ENCODE assay signal across 1 cellular context in genomic region chr12:101599771-101600486, GRCh38.
TF ChIP-seq lines count a peak whose summit lies in the region.

No MANE protein-coding gene starts in this region.

TF ChIP-seq in HepG2, 621 proteins besides CTCF, POLR2A, EP300 and RAD21 (continued from another document):
- TF ChIP-seq, protein P1, sequence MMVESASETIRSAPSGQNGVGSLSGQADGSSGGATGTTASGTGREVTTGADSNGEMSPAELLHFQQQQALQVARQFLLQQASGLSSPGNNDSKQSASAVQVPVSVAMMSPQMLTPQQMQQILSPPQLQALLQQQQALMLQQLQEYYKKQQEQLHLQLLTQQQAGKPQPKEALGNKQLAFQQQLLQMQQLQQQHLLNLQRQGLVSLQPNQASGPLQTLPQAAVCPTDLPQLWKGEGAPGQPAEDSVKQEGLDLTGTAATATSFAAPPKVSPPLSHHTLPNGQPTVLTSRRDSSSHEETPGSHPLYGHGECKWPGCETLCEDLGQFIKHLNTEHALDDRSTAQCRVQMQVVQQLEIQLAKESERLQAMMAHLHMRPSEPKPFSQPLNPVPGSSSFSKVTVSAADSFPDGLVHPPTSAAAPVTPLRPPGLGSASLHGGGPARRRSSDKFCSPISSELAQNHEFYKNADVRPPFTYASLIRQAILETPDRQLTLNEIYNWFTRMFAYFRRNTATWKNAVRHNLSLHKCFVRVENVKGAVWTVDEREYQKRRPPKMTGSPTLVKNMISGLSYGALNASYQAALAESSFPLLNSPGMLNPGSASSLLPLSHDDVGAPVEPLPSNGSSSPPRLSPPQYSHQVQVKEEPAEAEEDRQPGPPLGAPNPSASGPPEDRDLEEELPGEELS (CRISPR knock-in tag; IDR thresholded peaks at IDR 0.05) = peak; percentile 68
- no peak for TF ChIP-seq SOX6 (IDR thresholded peaks at IDR 0.05)
- TF ChIP-seq SOX6 (CRISPR knock-in tag; IDR thresholded peaks at IDR 0.05) = peak; percentile 7; the same call in 1 of the 2 replicates
- TF ChIP-seq SMC3 (IDR thresholded peaks at IDR 0.05; ENCODE audit: low read length) = 0 out of 2 replicates have a peak, but pooled peaks have one; percentile 1
- TF ChIP-seq ELF3 (CRISPR knock-in tag; IDR thresholded peaks at IDR 0.05) = 0 out of 2 replicates have a peak, but pooled peaks have one; percentile 19
- TF ChIP-seq POGK (CRISPR knock-in tag; conservative IDR thresholded peaks at IDR 0.05) = no peak
- 0 out of 2 replicates have a peak, but pooled peaks have one; percentile 12 for TF ChIP-seq KDM6A (CRISPR knock-in tag; IDR thresholded peaks at IDR 0.05; ENCODE audit: low read depth)
- TF ChIP-seq, protein P2, sequence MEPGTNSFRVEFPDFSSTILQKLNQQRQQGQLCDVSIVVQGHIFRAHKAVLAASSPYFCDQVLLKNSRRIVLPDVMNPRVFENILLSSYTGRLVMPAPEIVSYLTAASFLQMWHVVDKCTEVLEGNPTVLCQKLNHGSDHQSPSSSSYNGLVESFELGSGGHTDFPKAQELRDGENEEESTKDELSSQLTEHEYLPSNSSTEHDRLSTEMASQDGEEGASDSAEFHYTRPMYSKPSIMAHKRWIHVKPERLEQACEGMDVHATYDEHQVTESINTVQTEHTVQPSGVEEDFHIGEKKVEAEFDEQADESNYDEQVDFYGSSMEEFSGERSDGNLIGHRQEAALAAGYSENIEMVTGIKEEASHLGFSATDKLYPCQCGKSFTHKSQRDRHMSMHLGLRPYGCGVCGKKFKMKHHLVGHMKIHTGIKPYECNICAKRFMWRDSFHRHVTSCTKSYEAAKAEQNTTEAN (CRISPR knock-in tag; conservative IDR thresholded peaks at IDR 0.05) = 0 out of 2 replicates have a peak, but pooled peaks have one; percentile 49
- no peak for TF ChIP-seq NFE2 (CRISPR knock-in tag; IDR thresholded peaks at IDR 0.05)
- TF ChIP-seq ZNF225 (CRISPR knock-in tag; IDR thresholded peaks at IDR 0.05) = no peak
- no peak for TF ChIP-seq CEBPG (CRISPR knock-in tag; IDR thresholded peaks at IDR 0.05)
- TF ChIP-seq GATAD2A (CRISPR knock-in tag; IDR thresholded peaks at IDR 0.05) = 0 out of 2 replicates have a peak, but pooled peaks have one; percentile 39
- TF ChIP-seq TGIF2 (CRISPR knock-in tag; IDR thresholded peaks at IDR 0.05) = 0 out of 2 replicates have a peak, but pooled peaks have one; percentile 2
- 0 out of 2 replicates have a peak, but pooled peaks have one; percentile 18 for TF ChIP-seq NR2F6 (IDR thresholded peaks at IDR 0.05)
- no peak for TF ChIP-seq NR2F6 (CRISPR knock-in tag; IDR thresholded peaks at IDR 0.05)
- peak; percentile 45 for TF ChIP-seq RBFOX2 (IDR thresholded peaks at IDR 0.05; ENCODE audit: low read depth, low read length)
- 0 out of 2 replicates have a peak, but pooled peaks have one; percentile 30 for TF ChIP-seq LCORL (IDR thresholded peaks at IDR 0.05)
- no peak for TF ChIP-seq LCORL (CRISPR knock-in tag; IDR thresholded peaks at IDR 0.05)
- TF ChIP-seq FOXA3 (CRISPR knock-in tag; IDR thresholded peaks at IDR 0.05) = peak; percentile 21; the same call in 1 of the 2 replicates
- no peak for TF ChIP-seq STAT5B (CRISPR knock-in tag; IDR thresholded peaks at IDR 0.05)
- TF ChIP-seq DBP (CRISPR knock-in tag; IDR thresholded peaks at IDR 0.05; ENCODE audit: not compliant biosample characterization) = no peak
- TF ChIP-seq POLR2G (IDR thresholded peaks at IDR 0.05; ENCODE audit: low read depth, low read length) = peak; percentile 61
- 0 out of 2 replicates have a peak, but pooled peaks have one; percentile 11 for TF ChIP-seq FOXA1 (IDR thresholded peaks at IDR 0.05)
- TF ChIP-seq FOXA1 (CRISPR knock-in tag; IDR thresholded peaks at IDR 0.05) = no peak
- TF ChIP-seq CREM (IDR thresholded peaks at IDR 0.05) = peak; percentile 55
- no peak for TF ChIP-seq CREM (CRISPR knock-in tag; IDR thresholded peaks at IDR 0.05)
- peak; percentile 73; the same call in 1 of the 2 replicates for TF ChIP-seq FOSL1 (CRISPR knock-in tag; IDR thresholded peaks at IDR 0.05; ENCODE audit: borderline replicate concordance)
- TF ChIP-seq ZNF777 (CRISPR knock-in tag; IDR thresholded peaks at IDR 0.05) = no peak
- peak; percentile 64; the same call in 1 of the 2 replicates for TF ChIP-seq HNF4G (IDR thresholded peaks at IDR 0.05; ENCODE audit: borderline replicate concordance, low read depth, low read length)
- TF ChIP-seq HNF4G (CRISPR knock-in tag; IDR thresholded peaks at IDR 0.05; ENCODE audit: borderline replicate concordance, low read depth) = no peak
- TF ChIP-seq IRX3 (CRISPR knock-in tag; IDR thresholded peaks at IDR 0.05; ENCODE audit: borderline replicate concordance, low read depth) = no peak
- TF ChIP-seq SAP130 (CRISPR knock-in tag; IDR thresholded peaks at IDR 0.05; ENCODE audit: low read depth) = peak; percentile 22; the same call in 1 of the 2 replicates
- peak; percentile 83 for TF ChIP-seq ZNF3 (CRISPR knock-in tag; IDR thresholded peaks at IDR 0.05)
- no peak for TF ChIP-seq PAF1 (CRISPR knock-in tag; IDR thresholded peaks at IDR 0.05)
- no peak for TF ChIP-seq ZNF260 (CRISPR knock-in tag; IDR thresholded peaks at IDR 0.05; ENCODE audit: borderline replicate concordance, low read depth)
- no peak for TF ChIP-seq NBN (conservative IDR thresholded peaks at IDR 0.05)
- TF ChIP-seq, protein P3, sequence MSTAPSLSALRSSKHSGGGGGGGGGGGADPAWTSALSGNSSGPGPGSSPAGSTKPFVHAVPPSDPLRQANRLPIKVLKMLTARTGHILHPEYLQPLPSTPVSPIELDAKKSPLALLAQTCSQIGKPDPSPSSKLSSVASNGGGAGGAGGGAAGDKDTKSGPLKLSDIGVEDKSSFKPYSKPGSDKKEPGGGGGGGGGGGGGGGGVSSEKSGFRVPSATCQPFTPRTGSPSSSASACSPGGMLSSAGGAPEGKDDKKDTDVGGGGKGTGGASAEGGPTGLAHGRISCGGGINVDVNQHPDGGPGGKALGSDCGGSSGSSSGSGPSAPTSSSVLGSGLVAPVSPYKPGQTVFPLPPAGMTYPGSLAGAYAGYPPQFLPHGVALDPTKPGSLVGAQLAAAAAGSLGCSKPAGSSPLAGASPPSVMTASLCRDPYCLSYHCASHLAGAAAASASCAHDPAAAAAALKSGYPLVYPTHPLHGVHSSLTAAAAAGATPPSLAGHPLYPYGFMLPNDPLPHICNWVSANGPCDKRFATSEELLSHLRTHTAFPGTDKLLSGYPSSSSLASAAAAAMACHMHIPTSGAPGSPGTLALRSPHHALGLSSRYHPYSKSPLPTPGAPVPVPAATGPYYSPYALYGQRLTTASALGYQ (CRISPR knock-in tag; IDR thresholded peaks at IDR 0.05) = 0 out of 2 replicates have a peak, but pooled peaks have one; percentile 36
- 0 out of 2 replicates have a peak, but pooled peaks have one; percentile 4 for TF ChIP-seq ATF1 (CRISPR knock-in tag; IDR thresholded peaks at IDR 0.05)
- peak; percentile 24; the same call in 1 of the 2 replicates for TF ChIP-seq JUNB (CRISPR knock-in tag; IDR thresholded peaks at IDR 0.05; ENCODE audit: borderline replicate concordance)
- no peak for TF ChIP-seq ZNF891 (CRISPR knock-in tag; IDR thresholded peaks at IDR 0.05)
- TF ChIP-seq TCF7 (IDR thresholded peaks at IDR 0.05; ENCODE audit: low read depth) = peak; percentile 37; the same call in 1 of the 2 replicates
- TF ChIP-seq DNMT3B (CRISPR knock-in tag; conservative IDR thresholded peaks at IDR 0.05) = no peak
- TF ChIP-seq MAFK (conservative IDR thresholded peaks at IDR 0.05 in 1 of 2, IDR thresholded peaks at IDR 0.05 in 1 of 2; ENCODE audit: low read length in 2 of 2) = 0 out of 4 replicates have a peak, but pooled peaks of 1 of the 2 experiments have one; percentile 27
- no peak for TF ChIP-seq GPN1 (CRISPR knock-in tag; IDR thresholded peaks at IDR 0.05; ENCODE audit: borderline replicate concordance)
- TF ChIP-seq, protein P4, sequence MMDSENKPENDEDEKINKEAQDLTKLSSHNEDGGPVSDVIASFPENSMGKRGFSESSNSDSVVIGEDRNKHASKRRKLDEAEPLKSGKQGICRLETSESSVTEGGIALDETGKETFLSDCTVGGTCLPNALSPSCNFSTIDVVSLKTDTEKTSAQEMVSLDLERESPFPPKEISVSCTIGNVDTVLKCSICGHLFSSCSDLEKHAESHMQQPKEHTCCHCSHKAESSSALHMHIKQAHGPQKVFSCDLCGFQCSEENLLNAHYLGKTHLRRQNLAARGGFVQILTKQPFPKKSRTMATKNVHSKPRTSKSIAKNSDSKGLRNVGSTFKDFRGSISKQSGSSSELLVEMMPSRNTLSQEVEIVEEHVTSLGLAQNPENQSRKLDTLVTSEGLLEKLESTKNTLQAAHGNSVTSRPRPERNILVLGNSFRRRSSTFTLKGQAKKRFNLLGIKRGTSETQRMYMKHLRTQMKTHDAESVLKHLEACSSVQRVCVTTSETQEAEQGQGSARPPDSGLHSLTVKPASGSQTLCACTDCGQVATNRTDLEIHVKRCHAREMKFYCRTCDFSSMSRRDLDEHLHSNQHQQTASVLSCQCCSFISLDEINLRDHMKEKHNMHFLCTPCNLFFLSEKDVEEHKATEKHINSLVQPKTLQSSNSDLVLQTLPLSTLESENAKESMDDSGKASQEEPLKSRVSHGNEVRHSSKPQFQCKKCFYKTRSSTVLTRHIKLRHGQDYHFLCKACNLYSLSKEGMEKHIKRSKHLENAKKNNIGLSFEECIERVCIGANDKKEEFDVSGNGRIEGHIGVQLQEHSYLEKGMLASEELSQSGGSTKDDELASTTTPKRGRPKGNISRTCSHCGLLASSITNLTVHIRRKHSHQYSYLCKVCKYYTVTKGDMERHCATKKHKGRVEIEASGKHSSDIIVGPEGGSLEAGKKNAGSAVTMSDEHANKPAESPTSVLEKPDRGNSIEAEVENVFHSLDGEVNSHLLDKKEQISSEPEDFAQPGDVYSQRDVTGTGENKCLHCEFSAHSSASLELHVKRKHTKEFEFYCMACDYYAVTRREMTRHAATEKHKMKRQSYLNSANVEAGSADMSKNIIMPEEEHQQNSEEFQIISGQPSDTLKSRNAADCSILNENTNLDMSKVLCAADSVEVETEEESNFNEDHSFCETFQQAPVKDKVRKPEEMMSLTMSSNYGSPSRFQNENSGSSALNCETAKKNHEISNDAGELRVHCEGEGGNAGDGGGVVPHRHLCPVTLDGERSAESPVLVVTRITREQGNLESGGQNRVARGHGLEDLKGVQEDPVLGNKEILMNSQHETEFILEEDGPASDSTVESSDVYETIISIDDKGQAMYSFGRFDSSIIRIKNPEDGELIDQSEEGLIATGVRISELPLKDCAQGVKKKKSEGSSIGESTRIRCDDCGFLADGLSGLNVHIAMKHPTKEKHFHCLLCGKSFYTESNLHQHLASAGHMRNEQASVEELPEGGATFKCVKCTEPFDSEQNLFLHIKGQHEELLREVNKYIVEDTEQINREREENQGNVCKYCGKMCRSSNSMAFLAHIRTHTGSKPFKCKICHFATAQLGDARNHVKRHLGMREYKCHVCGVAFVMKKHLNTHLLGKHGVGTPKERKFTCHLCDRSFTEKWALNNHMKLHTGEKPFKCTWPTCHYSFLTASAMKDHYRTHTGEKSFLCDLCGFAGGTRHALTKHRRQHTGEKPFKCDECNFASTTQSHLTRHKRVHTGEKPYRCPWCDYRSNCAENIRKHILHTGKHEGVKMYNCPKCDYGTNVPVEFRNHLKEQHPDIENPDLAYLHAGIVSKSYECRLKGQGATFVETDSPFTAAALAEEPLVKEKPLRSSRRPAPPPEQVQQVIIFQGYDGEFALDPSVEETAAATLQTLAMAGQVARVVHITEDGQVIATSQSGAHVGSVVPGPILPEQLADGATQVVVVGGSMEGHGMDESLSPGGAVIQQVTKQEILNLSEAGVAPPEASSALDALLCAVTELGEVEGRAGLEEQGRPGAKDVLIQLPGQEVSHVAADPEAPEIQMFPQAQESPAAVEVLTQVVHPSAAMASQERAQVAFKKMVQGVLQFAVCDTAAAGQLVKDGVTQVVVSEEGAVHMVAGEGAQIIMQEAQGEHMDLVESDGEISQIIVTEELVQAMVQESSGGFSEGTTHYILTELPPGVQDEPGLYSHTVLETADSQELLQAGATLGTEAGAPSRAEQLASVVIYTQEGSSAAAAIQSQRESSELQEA (CRISPR knock-in tag; IDR thresholded peaks at IDR 0.05; ENCODE audit: not compliant biosample characterization) = no peak
- no peak for TF ChIP-seq TARDBP (CRISPR knock-in tag; IDR thresholded peaks at IDR 0.05)
- TF ChIP-seq RXRA (CRISPR knock-in tag; IDR thresholded peaks at IDR 0.05) = no peak
- peak; percentile 16; the same call in 1 of the 2 replicates for TF ChIP-seq BRD4 (CRISPR knock-in tag; IDR thresholded peaks at IDR 0.05)
- TF ChIP-seq ZMYM3 (CRISPR knock-in tag; IDR thresholded peaks at IDR 0.05) = no peak; the same call in 1 of the 2 replicates
- TF ChIP-seq, protein P5, sequence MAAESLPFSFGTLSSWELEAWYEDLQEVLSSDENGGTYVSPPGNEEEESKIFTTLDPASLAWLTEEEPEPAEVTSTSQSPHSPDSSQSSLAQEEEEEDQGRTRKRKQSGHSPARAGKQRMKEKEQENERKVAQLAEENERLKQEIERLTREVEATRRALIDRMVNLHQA (CRISPR knock-in tag; IDR thresholded peaks at IDR 0.05) = no peak
- peak; percentile 67; the same call in 1 of the 2 replicates for TF ChIP-seq MED13 (CRISPR knock-in tag; IDR thresholded peaks at IDR 0.05)
